Comparison of ENCODE assay signal across 8 cellular contexts in genomic region chr12:111451649-111452129, GRCh38. TPM values are rescaled to one million over a fixed set of nuclear protein-coding genes. Genes with fewer than 3 reads are reported as not detected.
DNase-seq lines count a peak whose midpoint lies in the region; ATAC-seq and TF ChIP-seq lines count a peak whose summit lies in the region.

No MANE protein-coding gene starts in this region.

- no peak overlapping the region for H4K8ac ChIP-seq in neuronal stem cell (ENCODE audit: low read depth, low read length)

- peaks cover 2% of the 10 kb centered on the region for H3K79me1 ChIP-seq in neuronal stem cell (ENCODE audit: low read depth, low read length)

- H2BK120ac ChIP-seq in neuronal stem cell (ENCODE audit: low read depth, low read length): no peak overlapping the region

- H3K27ac ChIP-seq in neuronal stem cell (replicated peaks; ENCODE audit: low read length): no peak overlapping the region

- TF ChIP-seq POLR2A in erythroblast (IDR thresholded peaks at IDR 0.05; ENCODE audit: low read length): no peak

- no peaks in the 10 kb centered on the region for H3K4me1 ChIP-seq in neuronal stem cell (ENCODE audit: control insufficient read depth in 2 of 2, insufficient read depth in 1 of 2, low read depth in 1 of 2, low read length in 2 of 2)

- peaks cover 45 to 99% of the 10 kb centered on the region in 2 donors for H3K36me3 ChIP-seq in neuronal stem cell (replicated peaks in 1 of 2; ENCODE audit: control insufficient read depth in 2 of 2, insufficient read depth in 2 of 2, low read length in 2 of 2)

- H3K9ac ChIP-seq in neuronal stem cell (ENCODE audit: low read depth, low read length, poor library complexity): no peak overlapping the region

- H3K4me3 ChIP-seq in neuronal stem cell (ENCODE audit: low read length in 2 of 2): no peak overlapping the region

- no peak overlapping the region for H3K18ac ChIP-seq in neuronal stem cell (ENCODE audit: low read length)

- no peak overlapping the region for H3K14ac ChIP-seq in neuronal stem cell (ENCODE audit: low read length)

- no peak overlapping the region for H2BK5ac ChIP-seq in neuronal stem cell (ENCODE audit: low read length)

- no peak overlapping the region for H3K4ac ChIP-seq in neuronal stem cell (ENCODE audit: low read length)

- DNase-seq in activated CD8-positive, alpha-beta memory T cell treated with anti-CD3 and anti-CD28 coated beads for 24 hours: peak; percentile 66
- no peak for DNase-seq in activated CD8-positive, alpha-beta memory T cell treated with anti-CD3 and anti-CD28 coated beads, Interleukin-2, amount 50 U/mL, for 4 hours
- peak; percentile 60 for DNase-seq in MV-4-11 (lab: John Stamatoyannopoulos, UW)
- DNase-seq in SW480 (ENCODE audit: low spot score): peak; percentile 58
- DNase-seq in erythroblast (lab: John Stamatoyannopoulos, UW): peak; percentile 68 to 80
- DNase-seq in neuronal stem cell (ENCODE audit: low spot score): peak; percentile 23
- DNase-seq in mesenteric fat pad (ENCODE audit: low spot score): no peak

- no peaks in the 10 kb centered on the region for H3K27me3 ChIP-seq in neuronal stem cell (ENCODE audit: control insufficient read depth in 3 of 3, insufficient read depth in 3 of 3, low read depth in 1 of 3, low read length in 3 of 3)

- no peak overlapping the region for H3K23ac ChIP-seq in neuronal stem cell (ENCODE audit: low read depth, low read length, poor library complexity)

- H3K4me2 ChIP-seq in neuronal stem cell (ENCODE audit: insufficient read depth, low read length, poor library complexity, severe bottlenecking): no peak overlapping the region

- no peak for ATAC-seq in HG03457 (IDR thresholded peaks at IDR 0.05; ENCODE audit: unreplicated experiment)

- H2BK15ac ChIP-seq in neuronal stem cell (ENCODE audit: low read length): no peak overlapping the region

- H4K91ac ChIP-seq in neuronal stem cell (ENCODE audit: low read depth, low read length, poor library complexity): no peak overlapping the region

- H2AK5ac ChIP-seq in neuronal stem cell (ENCODE audit: low read depth, low read length): no peak overlapping the region

- H2BK12ac ChIP-seq in neuronal stem cell (ENCODE audit: low read length): no peak overlapping the region

- WGBS in neuronal stem cell (ENCODE audit: extremely low coverage in 2 of 2, insufficient read length in 2 of 2, insufficient replicate concordance in 1 of 2), 2 donors: no CpG with 5 or more reads among the region's 6 CpGs

- H2AFZ ChIP-seq in neuronal stem cell (ENCODE audit: low read length): no peak overlapping the region

- no peaks in the 10 kb centered on the region for H3K9me3 ChIP-seq in neuronal stem cell (replicated peaks in 1 of 2; ENCODE audit: control insufficient read depth in 2 of 2, insufficient read depth in 1 of 2, low read depth in 1 of 2, low read length in 2 of 2)

RNA-seq across cellular contexts. Expression of gene SH2B3, which starts 46.0 kb away (rescaled TPM):
- polyA plus RNA-seq in neuronal stem cell (2013, experiment 1 of 2): 6.5 TPM
- 6.3 TPM for polyA plus RNA-seq in neuronal stem cell (2013, experiment 2 of 2)
- 43.3 TPM for total RNA-seq in mesenteric fat pad

Comparison
In these comparisons a context has a peak if more than half of its experiments do, and no peak if none do; other contexts are left out.
1. DNase-seq: peak in activated CD8-positive, alpha-beta memory T cell treated with anti-CD3 and anti-CD28 coated beads for 24 hours (single experiment), MV-4-11 (single experiment), SW480 (single experiment), erythroblast (2 of 2) and neuronal stem cell (single experiment); none in activated CD8-positive, alpha-beta memory T cell treated with anti-CD3 and anti-CD28 coated beads, Interleukin-2, amount 50 U/mL, for 4 hours (single experiment) and mesenteric fat pad (single experiment).